Comparison of ENCODE assay signal across 1 cellular context in the genomic region with DNA sequence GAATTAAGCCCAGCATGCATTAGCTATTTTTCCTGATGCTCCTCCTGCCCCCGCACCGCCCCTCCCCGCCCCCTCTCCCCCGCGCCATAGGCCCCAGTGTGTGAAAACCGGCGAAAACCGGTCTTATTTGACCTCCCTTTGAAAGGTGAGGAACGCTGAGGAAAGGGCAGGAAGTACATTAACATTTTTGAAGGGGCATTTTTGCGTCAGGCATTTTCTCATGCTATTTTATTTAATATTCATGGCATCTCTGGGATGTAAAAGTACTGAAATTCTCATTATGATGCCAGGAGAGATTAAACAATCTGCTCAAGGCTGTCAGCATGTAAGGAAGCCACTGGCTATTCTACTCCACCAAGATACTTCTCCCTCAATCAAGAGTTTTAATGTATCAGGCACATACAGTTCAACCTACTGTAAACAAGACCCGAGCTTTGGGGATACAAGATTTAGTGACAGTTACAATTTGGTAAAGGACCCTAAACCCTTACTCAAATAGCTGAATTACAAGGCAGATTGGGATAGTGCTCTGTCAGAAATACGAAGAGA.
TF ChIP-seq lines count a peak whose summit lies in the region.

No MANE protein-coding gene starts in this region.

TF ChIP-seq in SK-N-SH, 30 proteins besides CTCF, POLR2A, EP300 and RAD21:
- TF ChIP-seq GABPA (IDR thresholded peaks at IDR 0.05; ENCODE audit: low read depth) (no peak), YY1 (IDR thresholded peaks at IDR 0.05; ENCODE audit: low read depth) (no peak), NRF1 (IDR thresholded peaks at IDR 0.05; ENCODE audit: low read depth, low read length) (no peak)
- TF ChIP-seq, protein P1, sequence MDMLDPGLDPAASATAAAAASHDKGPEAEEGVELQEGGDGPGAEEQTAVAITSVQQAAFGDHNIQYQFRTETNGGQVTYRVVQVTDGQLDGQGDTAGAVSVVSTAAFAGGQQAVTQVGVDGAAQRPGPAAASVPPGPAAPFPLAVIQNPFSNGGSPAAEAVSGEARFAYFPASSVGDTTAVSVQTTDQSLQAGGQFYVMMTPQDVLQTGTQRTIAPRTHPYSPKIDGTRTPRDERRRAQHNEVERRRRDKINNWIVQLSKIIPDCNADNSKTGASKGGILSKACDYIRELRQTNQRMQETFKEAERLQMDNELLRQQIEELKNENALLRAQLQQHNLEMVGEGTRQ (IDR thresholded peaks at IDR 0.05; ENCODE audit: borderline replicate concordance, low read depth, low read length) = no peak
TF ChIP-seq in SK-N-SH: peak in this region for 0.
